1 cellular context compared by ENCODE assay signal in the genomic region with DNA sequence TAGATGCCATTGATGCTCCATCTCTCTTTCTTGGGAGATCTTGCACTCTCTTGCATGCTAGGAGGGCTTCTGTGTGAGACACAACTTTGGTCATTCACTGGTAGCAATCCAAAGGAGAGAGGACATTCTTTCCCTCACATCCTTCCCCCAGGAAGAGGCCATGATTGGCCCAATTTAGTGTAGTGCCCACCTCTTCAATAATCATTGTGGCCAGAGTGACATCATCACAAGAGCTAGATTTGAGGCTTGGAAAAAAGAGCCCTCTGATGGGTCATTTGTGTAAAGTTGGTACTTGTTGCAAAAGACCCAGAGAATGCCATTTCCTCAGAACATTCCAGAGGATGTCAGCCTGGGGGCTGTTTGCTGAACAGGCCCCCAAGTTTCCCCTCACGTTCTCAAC.
TF ChIP-seq lines count a peak whose summit lies in the region.

No MANE protein-coding gene starts in this region.

TF ChIP-seq in A549, 52 proteins besides CTCF, POLR2A, EP300 and RAD21:
- TF ChIP-seq SMC3 (IDR thresholded peaks at IDR 0.05) = no peak
